Comparison of ENCODE assay signal across 11 cellular contexts in the genomic region with DNA sequence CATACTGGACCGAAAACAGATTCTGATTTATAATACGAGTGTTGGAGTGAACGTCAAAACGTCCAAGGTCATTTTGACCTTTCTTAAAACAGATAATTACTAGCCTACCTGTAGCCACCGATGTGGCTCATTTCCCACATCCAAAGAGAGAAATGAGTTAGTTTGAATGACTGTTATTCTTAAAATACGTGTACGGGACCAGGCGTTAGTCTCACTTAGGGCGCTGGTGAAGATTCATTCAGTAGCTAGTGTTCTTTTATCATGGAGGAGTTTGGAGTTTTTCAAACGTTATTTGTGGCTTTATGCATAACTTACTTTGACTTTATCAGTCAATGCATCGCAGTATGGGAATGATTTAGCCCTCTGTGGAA. TPM values are rescaled to one million over a fixed set of nuclear protein-coding genes. Genes with fewer than 3 reads are reported as not detected.
DNase-seq lines count a peak whose midpoint lies in the region; ATAC-seq, FAIRE-seq and TF ChIP-seq lines count a peak whose summit lies in the region.
"Had no signal": no experiment of that assay in that cellular context is flagged by ENCODE, and none has a peak within 500 bp of the region (broad histone marks: within the 10 kb centered on the region; RNA-seq: fewer than 3 reads in every experiment).

No MANE protein-coding gene starts in this region.

- H3K27me3 Mint-ChIP-seq in naive thymus-derived CD4-positive, alpha-beta T cell: peaks cover 32 to 49% (median 44%) of the 10 kb centered on the region in 5 donors

- peaks cover 0 to 4% (median 0%) of the 10 kb centered on the region in 5 donors for H3K36me3 Mint-ChIP-seq in naive thymus-derived CD4-positive, alpha-beta T cell

- H3K4me3 ChIP-seq in A549: peak overlapping the region; percentile 69
- H3K4me3 ChIP-seq in HUES48 (ENCODE audit: low read depth, low read length): peak overlapping the region; percentile 80; the same call in 1 of the 2 replicates
- peak overlapping the region; percentile 84 for H3K4me3 ChIP-seq in coronary artery
- H3K4me3 ChIP-seq in naive thymus-derived CD4-positive, alpha-beta T cell (ENCODE audit: low read length): no peak overlapping the region

- intact Hi-C loops in naive thymus-derived CD4-positive, alpha-beta T cell (cut with micrococcal nuclease): no loop called here

- peak overlapping the region in 9 of 10 donors; percentile 50 to 80 (median 70) for H3K4me3 Mint-ChIP-seq in naive thymus-derived CD4-positive, alpha-beta T cell

- no peak overlapping the region for H3K27ac Mint-ChIP-seq in naive thymus-derived CD4-positive, alpha-beta T cell

- no peak for DNase-seq in A549 (ENCODE audit: low read depth in 1 of 2, low spot score in 1 of 2)
- no peak for DNase-seq in coronary artery (ENCODE audit: low spot score)
- DNase-seq in naive thymus-derived CD4-positive, alpha-beta T cell: no peak
- DNase-seq in stimulated activated CD4-positive, alpha-beta T cell treated with anti-CD3 and anti-CD28 coated beads, Interleukin-1b, Interleukin-23, amount 100 ng/mL, for 48 hours: no peak
- DNase-seq in GOT3 (lab: John Stamatoyannopoulos, UW): no peak
- DNase-seq: activated CD4-positive, CD25-positive, alpha-beta regulatory T cell treated with anti-CD3 and anti-CD28 coated beads, Interleukin-2, amount 50 U/mL, for 72 hours; DMS 273 treated with DMSO at 0.1 percent for 48 hours had no signal

- 2% methylated on average over 11 of the region's 11 CpGs for WGBS in A549 (ENCODE audit: missing lambda C conversion rate)

- no peak for TF ChIP-seq EP300 in A549 (IDR thresholded peaks at IDR 0.05)

- CTCF ChIA-PET in A549 (lab: Yijun Ruan, JAX): interaction anchor here (0.9 to 4.4 kb wide), 7 partner anchors 28 to 280 kb away, joined by 3 to 25 read pairs (median 6); no protein-coding TSS in a partner anchor
- CTCF ChIA-PET in naive thymus-derived CD4-positive, alpha-beta T cell (lab: Charles Lee): no interaction called here

- H3K27ac ChIP-seq in A549 (peak overlapping the region; percentile 91 to 99), HUES48 (ENCODE audit: low read depth, low read length) (no peak overlapping the region), coronary artery (peak overlapping the region in 1 of 2 donors; percentile 89)
- H3K27ac ChIP-seq in naive thymus-derived CD4-positive, alpha-beta T cell (ENCODE audit: low read depth, low read length): no peak overlapping the region

- no peak overlapping the region for H3K9ac ChIP-seq in HUES48 (ENCODE audit: low read depth, low read length)

- TF ChIP-seq CTCF in A549 (IDR thresholded peaks at IDR 0.05): no peak
- TF ChIP-seq CTCF in coronary artery (IDR thresholded peaks at IDR 0.05): no peak

- peak overlapping the region; percentile 85 for H3K4me2 ChIP-seq in A549

- H3K9me3 ChIP-seq in A549: no peaks in the 10 kb centered on the region
- no peaks in the 10 kb centered on the region for H3K9me3 ChIP-seq in HUES48 (ENCODE audit: control insufficient read depth, insufficient read depth, low read length)
- no peaks in the 10 kb centered on the region for H3K9me3 ChIP-seq in naive thymus-derived CD4-positive, alpha-beta T cell (ENCODE audit: control insufficient read depth in 2 of 3, low read length in 3 of 3)

- no peaks in the 10 kb centered on the region for H3K36me3 ChIP-seq in HUES48 (ENCODE audit: control insufficient read depth, insufficient read depth, low read length)
- H3K36me3 ChIP-seq in naive thymus-derived CD4-positive, alpha-beta T cell (ENCODE audit: control insufficient read depth in 2 of 3, insufficient read depth in 3 of 3, low read length in 3 of 3): no peaks in the 10 kb centered on the region

- ATAC-seq in A549 (no peak), GM21723 (IDR thresholded peaks at IDR 0.05; ENCODE audit: unreplicated experiment) (no peak), HG02798 (IDR thresholded peaks at IDR 0.05; ENCODE audit: poor library complexity, unreplicated experiment) (no peak)
- no peak for ATAC-seq in naive thymus-derived CD4-positive, alpha-beta T cell

- peaks cover 49% of the 10 kb centered on the region for H3K27me3 ChIP-seq in HUES48 (ENCODE audit: control insufficient read depth, insufficient read depth, low read length)
- H3K27me3 ChIP-seq in naive thymus-derived CD4-positive, alpha-beta T cell (ENCODE audit: control insufficient read depth in 2 of 2, insufficient read depth in 2 of 2, low read length in 2 of 2): peaks cover 0 to 4% of the 10 kb centered on the region in 2 donors

- TF ChIP-seq POLR2A in A549 (IDR thresholded peaks at IDR 0.05; ENCODE audit: low read length): no peak

- H3K4me1 Mint-ChIP-seq in naive thymus-derived CD4-positive, alpha-beta T cell: peaks cover 6 to 18% (median 9%) of the 10 kb centered on the region in 7 donors

- no peak for FAIRE-seq in A549 (lab: Jason Lieb, UNC)

- H3K4me1 ChIP-seq in A549: peaks cover 29% of the 10 kb centered on the region
- peaks cover 7% of the 10 kb centered on the region; the same call in 1 of the 2 replicates for H3K4me1 ChIP-seq in HUES48 (ENCODE audit: control insufficient read depth, insufficient read depth, low read length)
- H3K4me1 ChIP-seq in naive thymus-derived CD4-positive, alpha-beta T cell (ENCODE audit: control insufficient read depth in 2 of 2, insufficient read depth in 2 of 2, low read length in 2 of 2): no peaks in the 10 kb centered on the region

- no peak for TF ChIP-seq RAD21 in A549 (conservative IDR thresholded peaks at IDR 0.05 in 1 of 2, IDR thresholded peaks at IDR 0.05 in 1 of 2)

- peaks cover 0 to 2% (median 0%) of the 10 kb centered on the region in 11 donors for H3K9me3 Mint-ChIP-seq in naive thymus-derived CD4-positive, alpha-beta T cell

- POLR2A ChIA-PET in A549 (lab: Yijun Ruan, JAX): interaction anchor here (1.1 to 3.9 kb wide), 3 partner anchors 45 to 125 kb away, joined by 3 to 34 read pairs (median 8); no protein-coding TSS in a partner anchor
- POLR2A ChIA-PET in naive thymus-derived CD4-positive, alpha-beta T cell (lab: Charles Lee): no interaction called here

TF ChIP-seq in A549, 52 proteins besides CTCF, POLR2A, EP300 and RAD21:
- TF ChIP-seq POLR2AphosphoS2 (conservative IDR thresholded peaks at IDR 0.05; ENCODE audit: low read length) (no peak), ZSCAN20 (CRISPR knock-in tag; IDR thresholded peaks at IDR 0.05) (no peak), FOSL2 (IDR thresholded peaks at IDR 0.05) (no peak), FOSL2 (CRISPR knock-in tag; IDR thresholded peaks at IDR 0.05) (no peak), KDM5A (IDR thresholded peaks at IDR 0.05) (no peak), HOXA7 (CRISPR knock-in tag; IDR thresholded peaks at IDR 0.05) (0 out of 2 replicates have a peak, but pooled peaks have one; percentile 18), BCL3 (IDR thresholded peaks at IDR 0.05) (0 out of 3 replicates have a peak, but pooled peaks have one; percentile 18)

RNA-seq across cellular contexts. Expression of gene BICC1, which starts 1.4 kb away (rescaled TPM):
- polyA plus RNA-seq in A549 (2011; rRNA removed) (36.9 and 50.7 TPM in 2 replicates), A549 (2017; fragmentation: RNase III; extraction: RNeasy Plus Mini Kit Qiagen cat#74134 plus additional on column Dnase treatment) (52.4 to 57.7 TPM (median 56.8 TPM) in 3 replicates)
- polyA plus RNA-seq in A549 (2012; cell fraction: cytosol; rRNA removed): 7.3 and 9.6 TPM in 2 replicates
- 6.3 and 10.1 TPM in 2 replicates for polyA plus RNA-seq in A549 (2012; cell fraction: nucleus; rRNA removed)
- 155 and 169 TPM in 2 replicates for polyA minus RNA-seq in A549 (2011; rRNA and poly(A)+ RNA removed)
- total RNA-seq in naive thymus-derived CD4-positive, alpha-beta T cell: under 1 TPM in 2 of 5 experiments, not detected in 3; 0.05 to 0.10 TPM
- polyA plus RNA-seq in naive thymus-derived CD4-positive, alpha-beta T cell: not detected
- total RNA-seq: dermis microvascular lymphatic vessel endothelial cell had no signal

Comparison
In these comparisons a context has a peak if more than half of its experiments do, and no peak if none do; other contexts are left out.
1. H3K27ac ChIP-seq: peak in A549 (2 of 2); none in HUES48 (single experiment) and naive thymus-derived CD4-positive, alpha-beta T cell (single experiment).
2. RNA of gene BICC1, which starts 1.4 kb away (polyA plus RNA-seq): 6.3 to 57.7 TPM in A549; not detected in naive thymus-derived CD4-positive, alpha-beta T cell; every median in the first group is over 4 times any median in the second.